Comparison of ENCODE assay signal across 13 cellular contexts in the genomic region with DNA sequence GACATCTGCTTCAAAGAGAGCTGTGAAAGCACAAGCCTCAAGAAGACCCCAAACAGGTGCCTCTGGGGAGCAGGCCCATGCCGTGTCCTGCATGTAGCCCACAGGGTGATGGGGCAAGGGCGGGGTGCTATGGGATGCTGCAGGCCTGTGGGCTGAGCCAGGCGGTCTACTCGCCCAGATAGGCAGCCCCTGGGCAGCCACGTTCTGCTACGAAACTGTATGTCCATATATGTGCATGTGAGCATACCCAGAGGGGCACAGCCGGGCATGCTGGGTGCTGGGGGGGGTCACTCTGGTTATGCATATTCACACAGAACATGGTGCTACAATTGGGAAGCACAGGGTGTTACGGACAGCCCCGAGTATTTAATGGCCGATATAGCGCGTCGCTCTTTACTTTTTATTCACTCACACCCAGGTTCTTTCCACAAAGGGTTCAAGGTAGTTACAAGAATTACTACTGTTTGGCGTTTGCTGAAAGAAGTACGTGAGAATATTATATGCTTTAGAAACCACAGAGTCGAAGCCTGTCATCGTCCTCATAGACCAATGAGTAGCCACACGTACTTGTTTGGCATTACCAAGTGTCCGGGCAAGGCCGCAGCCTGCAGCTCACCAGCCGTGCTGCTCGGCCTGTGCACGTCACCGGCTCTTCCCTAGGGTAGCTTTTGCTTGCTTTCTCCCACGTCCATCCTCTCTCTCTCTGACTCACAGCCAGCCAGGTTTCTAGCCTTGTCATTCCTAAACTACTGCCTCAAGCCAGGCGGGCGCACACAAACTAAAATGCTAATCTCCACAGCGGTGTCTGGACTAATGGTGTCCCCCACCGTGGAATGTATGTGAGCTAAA. TPM values are rescaled to one million over a fixed set of nuclear protein-coding genes. Genes with fewer than 3 reads are reported as not detected.
DNase-seq lines count a peak whose midpoint lies in the region; ATAC-seq and TF ChIP-seq lines count a peak whose summit lies in the region.
"Had no signal": no experiment of that assay in that cellular context is flagged by ENCODE, and none has a peak within 500 bp of the region (broad histone marks: within the 10 kb centered on the region; RNA-seq: fewer than 3 reads in every experiment).

No MANE protein-coding gene starts in this region.

- no peak overlapping the region for H2AFZ ChIP-seq in hepatocyte

- no peak for TF ChIP-seq CTCF in CD8-positive, alpha-beta T cell (IDR thresholded peaks at IDR 0.05)
- TF ChIP-seq CTCF in activated B cell treated with CpG ODN at 0.5 μM for 24 hours (IDR thresholded peaks at IDR 0.05) (no peak), hepatocyte (IDR thresholded peaks at IDR 0.05; ENCODE audit: poor library complexity) (no peak)

- CTCF ChIA-PET in CD8-positive, alpha-beta T cell (lab: Charles Lee): interaction anchor here (3.7 kb wide), 1 partner anchor 10 kb away, joined by 10 read pairs; no protein-coding TSS in a partner anchor
- CTCF ChIA-PET in activated B cell treated with CpG ODN at 0.5 μM for 24 hours (lab: Charles Lee): interaction anchor here (0.7 kb wide), 1 partner anchor 63 kb away, joined by 3 read pairs; the partner anchor contains the start of gene PPP1R7

- no peak overlapping the region for H3K27ac ChIP-seq in CD8-positive, alpha-beta T cell (ENCODE audit: low read depth, low read length)
- no peak overlapping the region for H3K27ac ChIP-seq in hepatocyte

- H3K36me3 ChIP-seq in CD8-positive, alpha-beta T cell (ENCODE audit: insufficient read depth, low read length): peaks cover 48% of the 10 kb centered on the region
- H3K36me3 ChIP-seq in hepatocyte (replicated peaks; ENCODE audit: insufficient read depth, low read depth): peaks cover 6% of the 10 kb centered on the region

- no peaks in the 10 kb centered on the region for H3K79me2 ChIP-seq in hepatocyte

- WGBS in hepatocyte (ENCODE audit: low lambda C conversion rate, missing lambda C conversion rate): 95% methylated on average over 29 of the region's 29 CpGs

- H3K27ac Mint-ChIP-seq in CD8-positive, alpha-beta T cell: peak overlapping the region; percentile 83
- peak overlapping the region; percentile 75 for H3K27ac Mint-ChIP-seq in activated B cell treated with CpG ODN at 0.5 μM for 24 hours
- H3K27ac Mint-ChIP-seq: immature natural killer cell had no signal

- DNase-seq in CD8-positive, alpha-beta T cell: no peak
- DNase-seq in activated B cell treated with CpG ODN at 0.5 μM for 24 hours: no peak
- no peak for DNase-seq in hepatocyte (ENCODE audit: low spot score)
- no peak for DNase-seq in NCI-H510A (lab: John Stamatoyannopoulos, UW)
- DNase-seq in effector CD4-positive, alpha-beta T cell: no peak
- DNase-seq in AML-193 (lab: John Stamatoyannopoulos, UW): no peak
- DNase-seq: foreskin fibroblast; immature natural killer cell; NCI-H1092; NCI-H524 treated with DMSO at 0.1 percent for 48 hours; stimulated activated CD4-positive, alpha-beta T cell treated with anti-CD3 and anti-CD28 coated beads, Interleukin-4, amount 100 ng/mL, for 1 hour had no signal

- intact Hi-C loops in CD8-positive, alpha-beta T cell (cut with DNase I, micrococcal nuclease): no loop called here
- intact Hi-C loops in activated B cell treated with CpG ODN at 0.5 μM for 24 hours (cut with micrococcal nuclease): no loop called here

- H4K20me1 ChIP-seq in hepatocyte (ENCODE audit: insufficient read depth, poor library complexity, severe bottlenecking): peaks cover 2% of the 10 kb centered on the region

- peaks cover 9% of the 10 kb centered on the region for H3K9me3 Mint-ChIP-seq in CD8-positive, alpha-beta T cell
- H3K9me3 Mint-ChIP-seq in activated B cell treated with CpG ODN at 0.5 μM for 24 hours: peaks cover 8% of the 10 kb centered on the region
- H3K9me3 Mint-ChIP-seq: immature natural killer cell had no signal

- no peak overlapping the region for H3K4me3 Mint-ChIP-seq in CD8-positive, alpha-beta T cell
- peak overlapping the region; percentile 32 for H3K4me3 Mint-ChIP-seq in activated B cell treated with CpG ODN at 0.5 μM for 24 hours
- H3K4me3 Mint-ChIP-seq: immature natural killer cell had no signal

- peaks cover 80% of the 10 kb centered on the region for H3K36me3 Mint-ChIP-seq in CD8-positive, alpha-beta T cell
- peaks cover 76% of the 10 kb centered on the region for H3K36me3 Mint-ChIP-seq in activated B cell treated with CpG ODN at 0.5 μM for 24 hours (ENCODE audit: low read depth)

- H3K4me1 ChIP-seq in CD8-positive, alpha-beta T cell (ENCODE audit: insufficient read depth, low read length): peaks cover 14% of the 10 kb centered on the region
- H3K4me1 ChIP-seq in hepatocyte (ENCODE audit: insufficient read depth): no peaks in the 10 kb centered on the region

- H3K4me1 Mint-ChIP-seq in CD8-positive, alpha-beta T cell (ENCODE audit: low read depth): peaks cover 40% of the 10 kb centered on the region
- peaks cover 23% of the 10 kb centered on the region for H3K4me1 Mint-ChIP-seq in activated B cell treated with CpG ODN at 0.5 μM for 24 hours

- ATAC-seq in CD8-positive, alpha-beta T cell: no peak
- ATAC-seq in GM19035 (IDR thresholded peaks at IDR 0.05; ENCODE audit: unreplicated experiment) (peak; percentile 70), HG02610 (IDR thresholded peaks at IDR 0.05; ENCODE audit: unreplicated experiment) (peak; percentile 71), activated B cell treated with CpG ODN at 0.5 μM for 24 hours (ENCODE audit: low read depth) (peak; percentile 35)

- POLR2A ChIA-PET in CD8-positive, alpha-beta T cell (lab: Charles Lee): interaction anchor here (0.8 to 2.5 kb wide), 3 partner anchors 10 to 15 kb away, joined by 3 to 10 read pairs (median 9); partner anchors contain the start of gene MTERF4
- POLR2A ChIA-PET in activated B cell treated with CpG ODN at 0.5 μM for 24 hours (lab: Charles Lee): interaction anchor here (0.8 to 1.6 kb wide), 4 partner anchors 9 to 62 kb away, joined by 3 to 6 read pairs (median 5); partner anchors contain the start of gene PASK

- H3K9me3 ChIP-seq in CD8-positive, alpha-beta T cell (ENCODE audit: low read length): no peaks in the 10 kb centered on the region
- no peaks in the 10 kb centered on the region for H3K9me3 ChIP-seq in hepatocyte (ENCODE audit: low read depth)

- H3K27me3 ChIP-seq in CD8-positive, alpha-beta T cell (ENCODE audit: insufficient read depth, low read length): no peaks in the 10 kb centered on the region
- H3K27me3 ChIP-seq in hepatocyte: no peaks in the 10 kb centered on the region

- H3K9me2 ChIP-seq in hepatocyte (replicated peaks; ENCODE audit: insufficient read depth): no peaks in the 10 kb centered on the region

- H3K27me3 Mint-ChIP-seq in CD8-positive, alpha-beta T cell (ENCODE audit: low read depth): no peaks in the 10 kb centered on the region
- H3K27me3 Mint-ChIP-seq in activated B cell treated with CpG ODN at 0.5 μM for 24 hours: no peaks in the 10 kb centered on the region

- H3K4me2 ChIP-seq in hepatocyte: no peak overlapping the region

- no peak overlapping the region for H3K4me3 ChIP-seq in CD8-positive, alpha-beta T cell (ENCODE audit: low read depth, low read length)
- H3K4me3 ChIP-seq in hepatocyte: no peak overlapping the region

RNA-seq across cellular contexts. Expression of gene MTERF4, which starts 14.4 kb away (rescaled TPM):
- total RNA-seq in CD8-positive, alpha-beta T cell: 100 to 1,000 TPM in 1 of 2 experiments, 10 to 100 TPM in 1; 100.0 to 102 TPM
- total RNA-seq in activated B cell treated with CpG ODN at 0.5 μM for 24 hours (99.7 and 122 TPM in 2 replicates), hepatocyte (39.4 and 40.3 TPM in 2 replicates)
- polyA plus RNA-seq in hepatocyte: 17.4 and 20.3 TPM in 2 replicates
